In the genomic region with DNA sequence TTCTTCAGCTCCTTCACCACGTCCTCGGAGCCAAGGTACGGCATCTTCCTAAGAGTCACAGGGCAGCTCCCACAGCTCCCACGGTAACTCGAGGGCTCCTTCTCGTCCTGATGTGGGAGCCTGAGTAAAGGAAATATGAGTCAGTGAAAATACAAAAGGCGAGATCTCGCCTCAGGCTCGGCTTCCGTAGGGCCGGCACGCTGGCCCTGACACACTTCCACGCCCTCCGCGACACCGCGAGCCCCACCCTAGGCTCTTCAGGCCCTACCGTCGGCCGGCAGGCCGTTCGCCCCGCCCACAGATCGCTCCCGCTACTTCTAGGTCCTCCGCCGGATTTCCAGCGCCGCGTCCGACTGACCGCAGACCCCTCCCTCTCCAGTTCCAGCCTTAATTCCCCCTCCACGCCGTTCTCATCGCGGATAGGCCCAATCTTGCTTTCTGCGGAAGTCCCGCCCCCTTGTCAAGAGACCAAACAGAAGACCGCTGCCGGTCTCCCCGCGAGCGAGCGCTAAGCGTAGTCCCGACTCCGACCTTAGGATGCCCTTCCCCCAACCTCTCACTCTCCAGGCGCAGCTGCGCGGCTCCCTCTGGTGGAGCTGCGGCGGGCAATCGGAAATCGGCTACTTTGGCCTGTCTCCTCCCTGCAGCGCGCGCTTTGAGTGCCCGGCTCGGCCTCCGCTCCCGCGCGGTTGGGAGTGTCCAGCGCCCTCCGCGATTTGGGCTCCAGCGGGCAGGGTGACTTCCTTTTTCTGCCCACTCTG, we compare ENCODE assay signal across 8 cellular contexts. TPM values are rescaled to one million over a fixed set of nuclear protein-coding genes. Genes with fewer than 3 reads are reported as not detected.
DNase-seq lines count a peak whose midpoint lies in the region; ATAC-seq and TF ChIP-seq lines count a peak whose summit lies in the region.

Gene AP4B1, minus strand, starts transcription at position 126 of the 761 bp plus-strand sequence. Its CDS starts 82 bp downstream, at position 44.
Gene DCLRE1B, plus strand, starts transcription at position 653 of the 761 bp plus-strand sequence. CDS start 261 bp downstream, outside the sequence.

- H3K36me3 ChIP-seq in BE2C (peaks cover 11% of the 10 kb centered on the region), kidney epithelial cell (ENCODE audit: control insufficient read depth, insufficient read depth, low read length) (no peaks in the 10 kb centered on the region)

- no peaks in the 10 kb centered on the region for H3K27me3 Mint-ChIP-seq in chondrocyte (ENCODE audit: low read depth)

- H3K27ac Mint-ChIP-seq in chondrocyte (ENCODE audit: unreplicated experiment) = peak within 1 kb of the TSS; percentile 100

- H3K4me3 ChIP-seq in BE2C (ENCODE audit: low read depth, low read length) (peak within 1 kb of the TSS; percentile 100), kidney epithelial cell (ENCODE audit: low read depth, low read length) (peak within 1 kb of the TSS; percentile 97)

- peak; percentile 68 for TF ChIP-seq CTCF in BE2C (IDR thresholded peaks at IDR 0.05; ENCODE audit: low read depth, low read length)
- peak; percentile 80 for TF ChIP-seq CTCF in chondrocyte (IDR thresholded peaks at IDR 0.05)
- TF ChIP-seq CTCF in kidney epithelial cell (IDR thresholded peaks at IDR 0.05; ENCODE audit: insufficient read depth, low read length, poor library complexity, severe bottlenecking) = peak; percentile 89

- no peaks in the 10 kb centered on the region for H3K9me3 Mint-ChIP-seq in chondrocyte (ENCODE audit: low read depth)

- H3K4me1 Mint-ChIP-seq in chondrocyte (ENCODE audit: low read depth) = peaks cover 37% of the 10 kb centered on the region

- H3K4me1 ChIP-seq in BE2C = peaks cover 3% of the 10 kb centered on the region; the same call in 1 of the 2 replicates

- peaks cover 7% of the 10 kb centered on the region for H3K36me3 Mint-ChIP-seq in chondrocyte (ENCODE audit: low read depth)

- TF ChIP-seq POLR2A in GM19193 (IDR thresholded peaks at IDR 0.05; ENCODE audit: extremely low read depth, insufficient read depth, insufficient read length) = peak; percentile 81

- peak within 1 kb of the TSS; percentile 96 for H3K4me3 Mint-ChIP-seq in chondrocyte (ENCODE audit: unreplicated experiment)

- ATAC-seq in HG03439 (IDR thresholded peaks at IDR 0.05; ENCODE audit: unreplicated experiment) = peak; percentile 88

- H3K9me3 ChIP-seq in BE2C = no peaks in the 10 kb centered on the region

- DNase-seq in BE2C = peak; percentile 99
- peak; percentile 99 for DNase-seq in NCI-H510A (lab: John Stamatoyannopoulos, UW)
- peak; percentile 94 for DNase-seq in activated CD4-positive, alpha-beta T cell treated with anti-CD3 and anti-CD28 coated beads for 1 hour
- DNase-seq in chondrocyte (ENCODE audit: low spot score) = peak; percentile 100
- DNase-seq in kidney epithelial cell (ENCODE audit: low read depth) = peak; percentile 99
- peak; percentile 97 to 98 for DNase-seq in stimulated activated CD4-positive, alpha-beta T cell treated with anti-CD3 and anti-CD28 coated beads, Interleukin-15, amount 100 ng/mL, for 48 hours (ENCODE audit: low read depth in 2 of 2)

- H3K27me3 ChIP-seq in BE2C (no peaks in the 10 kb centered on the region), kidney epithelial cell (ENCODE audit: control insufficient read depth, insufficient read depth, low read length) (no peaks in the 10 kb centered on the region)

RNA-seq across cellular contexts. Expression of gene AP4B1, which starts in this region (rescaled TPM):
- polyA plus RNA-seq in BE2C (2012; ENCODE audit: insufficient read depth, insufficient read length, low read depth) = 34.1 TPM
- 15.6 to 23.6 TPM (median 16.8 TPM) in 3 replicates for total RNA-seq in chondrocyte
- 9.2 and 9.7 TPM in 2 replicates for total RNA-seq in kidney epithelial cell

RNA-seq across cellular contexts. Expression of gene DCLRE1B, which starts in this region (rescaled TPM):
- 7.6 TPM for polyA plus RNA-seq in BE2C (2012; ENCODE audit: insufficient read depth, insufficient read length, low read depth)
- 8.1 to 11.4 TPM (median 8.3 TPM) in 3 replicates for total RNA-seq in chondrocyte
- total RNA-seq in kidney epithelial cell = 6.7 and 7.5 TPM in 2 replicates

Comparison
In these comparisons a context has a peak if more than half of its experiments do, and no peak if none do; other contexts are left out.
1. Peak in every context shown above with its lines: DNase-seq, ATAC-seq and H3K4me3 ChIP-seq.